8 cellular contexts compared by ENCODE assay signal in genomic region chr16:234468-235305, GRCh38. TPM values are rescaled to one million over a fixed set of nuclear protein-coding genes. Genes with fewer than 3 reads are reported as not detected.
A peak's percentile ranks its signal among the peaks of the same experiment; 100 is the strongest.
DNase-seq lines count a peak whose midpoint lies in the region; FAIRE-seq and TF ChIP-seq lines count a peak whose summit lies in the region.

TSS of gene FAM234A (plus strand) at chr16:234821. CDS start at chr16:254414, 19,593 bp downstream.

- peak within 1 kb of the TSS; percentile 85 for H2AFZ ChIP-seq in neuronal stem cell (ENCODE audit: low read length)

- H3K27me3 ChIP-seq in SJSA1 (replicated peaks) = no peaks in the 10 kb centered on the region
- H3K27me3 ChIP-seq in neuronal stem cell (ENCODE audit: control insufficient read depth in 3 of 3, insufficient read depth in 3 of 3, low read depth in 1 of 3, low read length in 3 of 3) = no peaks in the 10 kb centered on the region

- peaks cover 16% of the 10 kb centered on the region for H3K4me1 ChIP-seq in SJSA1 (replicated peaks)
- no peaks in the 10 kb centered on the region for H3K4me1 ChIP-seq in neuronal stem cell (ENCODE audit: control insufficient read depth in 2 of 2, insufficient read depth in 1 of 2, low read depth in 1 of 2, low read length in 2 of 2)

- H3K18ac ChIP-seq in neuronal stem cell (ENCODE audit: low read length) = peak within 1 kb of the TSS; percentile 97

- H4K8ac ChIP-seq in neuronal stem cell (ENCODE audit: low read depth, low read length) = peak within 1 kb of the TSS; percentile 86

- H2BK120ac ChIP-seq in neuronal stem cell (ENCODE audit: low read depth, low read length) = no peak within 1 kb of the TSS

- no peak for FAIRE-seq in frontal cortex (lab: Jason Lieb, UNC)

- no peak within 1 kb of the TSS for H2AK5ac ChIP-seq in neuronal stem cell (ENCODE audit: low read depth, low read length)

- peak within 1 kb of the TSS; percentile 30 for H2BK12ac ChIP-seq in neuronal stem cell (ENCODE audit: low read length)

- H3K36me3 ChIP-seq in SJSA1 (peaks cover 4% of the 10 kb centered on the region), neuronal stem cell (replicated peaks in 1 of 2; ENCODE audit: control insufficient read depth in 2 of 2, insufficient read depth in 2 of 2, low read length in 2 of 2) (peaks cover 3 to 13% of the 10 kb centered on the region in 2 donors)

- H3K23ac ChIP-seq in neuronal stem cell (ENCODE audit: low read depth, low read length, poor library complexity) = peak within 1 kb of the TSS; percentile 93

- H3K14ac ChIP-seq in neuronal stem cell (ENCODE audit: low read length) = peak within 1 kb of the TSS; percentile 98

- H4K91ac ChIP-seq in neuronal stem cell (ENCODE audit: low read depth, low read length, poor library complexity) = no peak within 1 kb of the TSS

- peak within 1 kb of the TSS; percentile 44 for H2BK5ac ChIP-seq in neuronal stem cell (ENCODE audit: low read length)

- no peak within 1 kb of the TSS for H3K4ac ChIP-seq in neuronal stem cell (ENCODE audit: low read length)

- peak within 1 kb of the TSS; percentile 88 for H3K4me2 ChIP-seq in neuronal stem cell (ENCODE audit: insufficient read depth, low read length, poor library complexity, severe bottlenecking)

- H3K4me3 ChIP-seq in GM08714 (ENCODE audit: low read length) = peak within 1 kb of the TSS; percentile 73
- peak within 1 kb of the TSS; percentile 97 for H3K4me3 ChIP-seq in HFF-Myc (replicated peaks; ENCODE audit: low read depth, low read length)
- peak within 1 kb of the TSS; percentile 96 for H3K4me3 ChIP-seq in SJSA1
- H3K4me3 ChIP-seq in neuronal stem cell (ENCODE audit: low read length in 2 of 2) = peak within 1 kb of the TSS; percentile 66 to 90

- peak within 1 kb of the TSS; percentile 94 for H3K9ac ChIP-seq in neuronal stem cell (ENCODE audit: low read depth, low read length, poor library complexity)

- WGBS in neuronal stem cell (ENCODE audit: extremely low coverage in 2 of 2, insufficient read length in 2 of 2, insufficient replicate concordance in 1 of 2), 2 donors = no CpG with 5 or more reads among the region's 85 CpGs

- DNase-seq in HFF-Myc (ENCODE audit: extremely low read depth, low read depth) (peak; percentile 67), MV-4-11 (lab: John Stamatoyannopoulos, UW) (peak; percentile 89), SJSA1 (ENCODE audit: low read depth in 1 of 2, low spot score in 2 of 2) (peak; percentile 92 to 93), frontal cortex (ENCODE audit: low spot score in 2 of 2) (peak; percentile 96 to 97), neuronal stem cell (ENCODE audit: low spot score) (peak; percentile 95)
- DNase-seq in activated naive CD4-positive, alpha-beta T cell (lab: John Stamatoyannopoulos, UW) = peak; percentile 84 to 94 (median 86)

- peaks cover 3% of the 10 kb centered on the region for H3K79me1 ChIP-seq in neuronal stem cell (ENCODE audit: low read depth, low read length)

- H3K27ac ChIP-seq in SJSA1 (peak within 1 kb of the TSS; percentile 88), neuronal stem cell (replicated peaks; ENCODE audit: low read length) (peak within 1 kb of the TSS; percentile 98)

- H2BK15ac ChIP-seq in neuronal stem cell (ENCODE audit: low read length) = peak within 1 kb of the TSS; percentile 75

- H3K9me3 ChIP-seq in SJSA1 (replicated peaks) = no peaks in the 10 kb centered on the region
- no peaks in the 10 kb centered on the region for H3K9me3 ChIP-seq in neuronal stem cell (replicated peaks in 1 of 2; ENCODE audit: control insufficient read depth in 2 of 2, insufficient read depth in 1 of 2, low read depth in 1 of 2, low read length in 2 of 2)

- TF ChIP-seq CTCF in HFF-Myc (IDR thresholded peaks at IDR 0.05; ENCODE audit: low read depth, low read length, missing control alignments) (peak; percentile 26), subcutaneous adipose tissue (IDR thresholded peaks at IDR 0.05; ENCODE audit: low read depth) (no peak)

RNA-seq across cellular contexts. Expression of gene FAM234A, which starts in this region (rescaled TPM):
- total RNA-seq in SJSA1 (2014; rRNA removed; shearing (Covaris generic)) = 99.5 and 102 TPM in 2 replicates
- total RNA-seq in frontal cortex (17.1 TPM), subcutaneous adipose tissue (100 to 1,000 TPM in 1 of 4 donors, 10 to 100 TPM in 3; 43.4 to 117 (median 50.2) TPM)
- polyA plus RNA-seq in neuronal stem cell (2013, experiment 1 of 2) = 116 TPM
- polyA plus RNA-seq in neuronal stem cell (2013, experiment 2 of 2) = 123 TPM

Comparison
In these comparisons a context has a peak if more than half of its experiments do, and no peak if none do; other contexts are left out.
1. Peak in every context shown above with its lines: DNase-seq, H3K4me3 ChIP-seq and H3K27ac ChIP-seq.